ENCODE assay signal across 20 cellular contexts in genomic region chr1:209625791-209626285, GRCh38. TPM values are rescaled to one million over a fixed set of nuclear protein-coding genes. Genes with fewer than 3 reads are reported as not detected.
DNase-seq lines count a peak whose midpoint lies in the region; ATAC-seq and TF ChIP-seq lines count a peak whose summit lies in the region.
"Had no signal": no experiment of that assay in that cellular context is flagged by ENCODE, and none has a peak within 500 bp of the region (broad histone marks: within the 10 kb centered on the region; RNA-seq: fewer than 3 reads in every experiment).

No MANE protein-coding gene starts in this region.

- ATAC-seq in left cardiac atrium (peak; percentile 15 to 39), aorta (ENCODE audit: low FRiP score) (no peak)
- ATAC-seq: stimulated activated naive CD8-positive, alpha-beta T cell treated with anti-CD3 and anti-CD28 coated beads, Interleukin-15, amount 100 ng/mL, for 72 hours had no signal

- peak overlapping the region in 1 of 3 experiments; percentile 83; a peak in 1 of 7 replicates for H3K27ac Mint-ChIP-seq in H9
- H3K27ac Mint-ChIP-seq: activated naive CD8-positive, alpha-beta T cell; neural progenitor cell; T-helper 1 cell treated with Interleukin-12 subunit alpha and Interleukin-12 subunit beta and Interleukin-4 antibody, amounts not matched to agents 30 μg/mL and 1 μg/mL, for 36 hours had no signal

- no peak overlapping the region for H2AFZ ChIP-seq in H9 (ENCODE audit: low read length)
- H2AFZ ChIP-seq: neural progenitor cell had no signal

- peaks cover 27 to 35% of the 10 kb centered on the region in 2 experiments for H3K4me1 Mint-ChIP-seq in H9

- no peaks in the 10 kb centered on the region for H3K79me1 ChIP-seq in H9 (ENCODE audit: insufficient read depth, low read depth, low read length, poor library complexity, severe bottlenecking)

- no peaks in the 10 kb centered on the region; a peak in 1 of 7 replicates for H3K36me3 Mint-ChIP-seq in H9 (ENCODE audit: insufficient read depth in 1 of 3, low read depth in 3 of 3)
- H3K36me3 Mint-ChIP-seq: activated naive CD8-positive, alpha-beta T cell; neural progenitor cell had no signal

- peaks cover 7% of the 10 kb centered on the region for H3K27me3 Mint-ChIP-seq in H9 (ENCODE audit: low read depth)
- H3K27me3 Mint-ChIP-seq: activated naive CD8-positive, alpha-beta T cell had no signal

- no peak overlapping the region for H2BK20ac ChIP-seq in H9 (ENCODE audit: low read depth, low read length, poor library complexity, severe bottlenecking)

- H3K4ac ChIP-seq in H9 (ENCODE audit: low read depth, low read length), result no peak overlapping the region

- H3K14ac ChIP-seq in H9 (ENCODE audit: insufficient read depth, low read length), result no peak overlapping the region; the same call in 1 of the 2 replicates

- H3K27me3 ChIP-seq in SJCRH30 (no peaks in the 10 kb centered on the region), aorta (ENCODE audit: control insufficient read depth in 1 of 2, insufficient read depth in 2 of 2, low read length in 1 of 2) (no peaks in the 10 kb centered on the region), H9 (ENCODE audit: insufficient read depth, low read length) (no peaks in the 10 kb centered on the region)
- H3K27me3 ChIP-seq: neural progenitor cell had no signal

- no peak overlapping the region for H2AK5ac ChIP-seq in H9 (ENCODE audit: insufficient read length, low read length)

- 37 to 42% methylated on average over 18 of the region's 18 CpGs for WGBS in aorta, 2 donors
- WGBS in H9 (ENCODE audit: extremely low coverage, insufficient read length, low lambda C conversion rate), result no CpG with 5 or more reads among the region's 18 CpGs

- no peak overlapping the region for H3K4me2 ChIP-seq in H9 (ENCODE audit: insufficient read depth, insufficient read length, low read length)
- H3K4me2 ChIP-seq: neural progenitor cell had no signal

- no peak overlapping the region for H3K9ac ChIP-seq in H9 (ENCODE audit: extremely low read depth, insufficient read length, low read length)
- H3K9ac ChIP-seq: neural progenitor cell had no signal

- H3K18ac ChIP-seq in H9 (ENCODE audit: insufficient read length, low read depth, low read length), result no peak overlapping the region

- no peaks in the 10 kb centered on the region for H3K9me3 Mint-ChIP-seq in H9
- H3K9me3 Mint-ChIP-seq: neural progenitor cell; stimulated activated naive CD8-positive, alpha-beta T cell treated with anti-CD3 and anti-CD28 coated beads, Interleukin-15, amount 100 ng/mL, for 72 hours; T-helper 1 cell treated with Interleukin-12 subunit alpha and Interleukin-12 subunit beta and Interleukin-4 antibody, amounts not matched to agents 30 μg/mL and 1 μg/mL, for 36 hours had no signal

- no peak overlapping the region for H3K23ac ChIP-seq in H9 (ENCODE audit: insufficient read length, low read depth, low read length)

- no peaks in the 10 kb centered on the region for H3K9me3 ChIP-seq in SJCRH30 (replicated peaks)
- H3K9me3 ChIP-seq in aorta (ENCODE audit: control insufficient read depth, low read length), result no peaks in the 10 kb centered on the region
- no peaks in the 10 kb centered on the region for H3K9me3 ChIP-seq in H9 (ENCODE audit: control insufficient read depth, low read depth, low read length)

- no peak overlapping the region for H2BK12ac ChIP-seq in H9 (ENCODE audit: insufficient read length, low read depth, low read length)

- H3K4me3 Mint-ChIP-seq in H9, result no peak overlapping the region
- H3K4me3 Mint-ChIP-seq: activated naive CD8-positive, alpha-beta T cell; neural progenitor cell; stimulated activated naive CD8-positive, alpha-beta T cell treated with anti-CD3 and anti-CD28 coated beads, Interleukin-15, amount 100 ng/mL, for 72 hours; T-helper 1 cell treated with Interleukin-12 subunit alpha and Interleukin-12 subunit beta and Interleukin-4 antibody, amounts not matched to agents 30 μg/mL and 1 μg/mL, for 36 hours had no signal

- DNase-seq in CD1c-positive myeloid dendritic cell (ENCODE audit: extremely low spot score) (peak; percentile 6), SJCRH30 (peak; percentile 92 to 97), left cardiac atrium (no peak), retina (peak; percentile 15), aorta (no peak), H9 (no peak), posterior cingulate gyrus (no peak), NCI-H1417 (lab: John Stamatoyannopoulos, UW) (no peak)
- DNase-seq: effector CD8-positive, alpha-beta T cell; islet precursor cell; NCI-H1436 treated with DMSO at 0.1 percent for 48 hours; NCI-H226; SHP77; stimulated activated naive CD8-positive, alpha-beta T cell treated with anti-CD3 and anti-CD28 coated beads, Interleukin-15, amount 100 ng/mL, for 72 hours; WERI-Rb-1 had no signal

- H4K91ac ChIP-seq in H9 (ENCODE audit: insufficient read length, low read depth, low read length), result no peak overlapping the region

- intact Hi-C loops in left cardiac atrium (cut with DNase I) (loop anchor here (5.0 to 10.0 kb wide), 5 partner anchors 39 to 119 kb away; no protein-coding TSS in a partner anchor), aorta (cut with DNase I) (loop anchor here (2.0 to 5.0 kb wide), 2 partner anchors 49 to 121 kb away; no protein-coding TSS in a partner anchor), posterior cingulate gyrus (cut with DNase I) (loop anchor here (2.0 to 5.0 kb wide), 2 partner anchors 23 to 49 kb away; no protein-coding TSS in a partner anchor)

- peak overlapping the region; percentile 98 for H3K27ac ChIP-seq in SJCRH30
- no peak overlapping the region for H3K27ac ChIP-seq in aorta (ENCODE audit: low read depth in 1 of 2, low read length in 2 of 2)
- no peak overlapping the region for H3K27ac ChIP-seq in H9 (ENCODE audit: insufficient read length, low read depth, low read length)
- H3K27ac ChIP-seq: neural progenitor cell, WERI-Rb-1 had no signal

- H2BK120ac ChIP-seq in H9 (ENCODE audit: low read depth, low read length, poor library complexity, severe bottlenecking), result no peak overlapping the region

- H3T11ph ChIP-seq in H9 (ENCODE audit: low read length), result no peak overlapping the region

- no peak for TF ChIP-seq CTCF in H9 (conservative IDR thresholded peaks at IDR 0.05)

- H4K20me1 ChIP-seq in H9 (ENCODE audit: control insufficient read depth, insufficient read depth, insufficient read length), result no peaks in the 10 kb centered on the region

- H3K36me3 ChIP-seq in SJCRH30 (no peaks in the 10 kb centered on the region; the same call in 1 of the 2 replicates), aorta (ENCODE audit: control insufficient read depth in 1 of 2, insufficient read depth in 2 of 2, low read length in 1 of 2) (no peaks in the 10 kb centered on the region)
- H3K36me3 ChIP-seq: neural progenitor cell, WERI-Rb-1 had no signal

- H3K56ac ChIP-seq in H9 (ENCODE audit: insufficient read length, low read depth, low read length), result no peak overlapping the region

- H2BK15ac ChIP-seq in H9 (ENCODE audit: low read depth, low read length), result no peak overlapping the region

- no peak overlapping the region for H4K5ac ChIP-seq in H9 (ENCODE audit: insufficient read length, low read depth, low read length)

- no peak overlapping the region for H4K8ac ChIP-seq in H9 (replicated peaks; ENCODE audit: insufficient read length, low read depth, low read length)

- H3K4me1 ChIP-seq in SJCRH30 (peaks cover 32% of the 10 kb centered on the region), aorta (ENCODE audit: control insufficient read depth in 1 of 2, insufficient read depth in 2 of 2, low read length in 2 of 2) (no peaks in the 10 kb centered on the region), H9 (ENCODE audit: insufficient read depth, low read length) (no peaks in the 10 kb centered on the region; the same call in 1 of the 2 replicates)
- H3K4me1 ChIP-seq: neural progenitor cell had no signal

- peak overlapping the region; percentile 48 for H3K4me3 ChIP-seq in SJCRH30
- H3K4me3 ChIP-seq in aorta (ENCODE audit: low read length in 2 of 2), result no peak overlapping the region
- H3K4me3 ChIP-seq: neural progenitor cell had no signal

- no peaks in the 10 kb centered on the region for H3K79me2 ChIP-seq in H9 (ENCODE audit: insufficient read depth, low read length)

- no peaks in the 10 kb centered on the region for H3K23me2 ChIP-seq in H9 (ENCODE audit: insufficient read length, low read depth, low read length, poor library complexity, severe bottlenecking)

- no peak overlapping the region for H2BK5ac ChIP-seq in H9 (ENCODE audit: insufficient read length, low read length)

RNA-seq across cellular contexts. Expression of gene LAMB3, which starts 26.4 kb away (rescaled TPM):
- 8.9 and 9.1 TPM in 2 replicates for total RNA-seq in SJCRH30 (2014; rRNA removed; shearing (Covaris generic))
- total RNA-seq in left cardiac atrium (10 to 100 TPM in 1 of 2 donors, 1 to 10 TPM in 1; 8.4 to 14.3 TPM), aorta (1 to 10 TPM in 1 of 2 donors, under 1 TPM in 1; 0.84 to 3.9 TPM), H9 (2021) (0.26 and 0.28 TPM in 2 replicates)
- polyA plus RNA-seq in aorta, result 1 to 10 TPM; 5.2 to 5.4 TPM

RNA-seq across cellular contexts. Expression of gene CAMK1G, which starts 42.3 kb away (rescaled TPM):
- total RNA-seq in SJCRH30 (2014; rRNA removed; shearing (Covaris generic)), result not detected in 2 replicates
- total RNA-seq in left cardiac atrium, result under 1 TPM in 1 of 2 donors, not detected in 1; 0.31 TPM
- under 1 TPM in 1 of 2 donors, not detected in 1; 0.72 TPM for total RNA-seq in aorta
- under 1 TPM in 1 of 2 donors, not detected in 1; 0.63 TPM for polyA plus RNA-seq in aorta
- 0.20 and 0.28 TPM in 2 replicates for total RNA-seq in H9 (2021)
- total RNA-seq: H4, MCF 10A had no signal

RNA-seq across cellular contexts. Expression of gene G0S2, which starts 49.4 kb away (rescaled TPM):
- 1.3 and 1.8 TPM in 2 replicates for total RNA-seq in SJCRH30 (2014; rRNA removed; shearing (Covaris generic))
- total RNA-seq in left cardiac atrium (100 to 1,000 TPM; 220 to 440 TPM), aorta (10 to 100 TPM; 21.3 to 24.9 TPM), H9 (2021) (0.26 and 0.35 TPM in 2 replicates)
- 10 to 100 TPM; 16.3 to 20.3 TPM for polyA plus RNA-seq in aorta
- total RNA-seq: MCF 10A had no signal

Comparison
In these comparisons a context has a peak if more than half of its experiments do, and no peak if none do; other contexts are left out.
1. DNase-seq: peak in CD1c-positive myeloid dendritic cell (single experiment), SJCRH30 (2 of 2) and retina (single experiment); none in left cardiac atrium (single experiment), aorta (0 of 2), H9 (single experiment), posterior cingulate gyrus (0 of 10) and NCI-H1417 (0 of 3).